In genomic region chr11:119370486-119371046, GRCh38 we compare ENCODE assay signal across 1 cellular context.
TF ChIP-seq lines count a peak whose summit lies in the region.

No MANE protein-coding gene starts in this region.

TF ChIP-seq in HepG2, 621 proteins besides CTCF, POLR2A, EP300 and RAD21 (continues in another document):
- TF ChIP-seq ATF1 (CRISPR knock-in tag; IDR thresholded peaks at IDR 0.05) (0 out of 2 replicates have a peak, but pooled peaks have one; percentile 22), JARID2 (CRISPR knock-in tag; IDR thresholded peaks at IDR 0.05; ENCODE audit: insufficient replicate concordance) (no peak), GABPA (IDR thresholded peaks at IDR 0.05; ENCODE audit: low read depth, low read length) (no peak), GABPA (CRISPR knock-in tag; IDR thresholded peaks at IDR 0.05; ENCODE audit: low read depth) (peak; percentile 77), ATF2 (CRISPR knock-in tag; IDR thresholded peaks at IDR 0.05) (0 out of 2 replicates have a peak, but pooled peaks have one; percentile 14), NR2F1 (CRISPR knock-in tag; IDR thresholded peaks at IDR 0.05) (peak; percentile 77 to 79), ZNF615 (CRISPR knock-in tag; IDR thresholded peaks at IDR 0.05; ENCODE audit: borderline replicate concordance) (peak; percentile 74; the same call in 1 of the 2 replicates), MIXL1 (CRISPR knock-in tag; IDR thresholded peaks at IDR 0.05) (peak; percentile 26; the same call in 1 of the 2 replicates), ZNF205 (CRISPR knock-in tag; IDR thresholded peaks at IDR 0.05) (peak; percentile 48; the same call in 1 of the 2 replicates), ZGPAT (CRISPR knock-in tag; IDR thresholded peaks at IDR 0.05) (0 out of 2 replicates have a peak, but pooled peaks have one; percentile 22), ZFX (CRISPR knock-in tag; IDR thresholded peaks at IDR 0.05; ENCODE audit: low read depth) (peak; percentile 42; the same call in 1 of the 2 replicates), SRY (CRISPR knock-in tag; IDR thresholded peaks at IDR 0.05) (0 out of 2 replicates have a peak, but pooled peaks have one; percentile 32), GABPB1 (CRISPR knock-in tag; IDR thresholded peaks at IDR 0.05) (peak; percentile 73), HNF4A (CRISPR knock-in tag; IDR thresholded peaks at IDR 0.05) (peak; percentile 83), ZNF687 (CRISPR knock-in tag; IDR thresholded peaks at IDR 0.05) (peak; percentile 40; the same call in 1 of the 2 replicates), SAP130 (CRISPR knock-in tag; IDR thresholded peaks at IDR 0.05; ENCODE audit: low read depth) (peak; percentile 35), NR2F6 (IDR thresholded peaks at IDR 0.05) (peak; percentile 90), NR2F6 (CRISPR knock-in tag; IDR thresholded peaks at IDR 0.05) (peak; percentile 88), SOX13 (IDR thresholded peaks at IDR 0.05) (no peak), SOX13 (CRISPR knock-in tag; conservative IDR thresholded peaks at IDR 0.05 in 1 of 2, IDR thresholded peaks at IDR 0.05 in 1 of 2) (0 out of 4 replicates have a peak, but pooled peaks of 1 of the 2 experiments have one; percentile 12), RBM22 (optimal IDR thresholded peaks at IDR 0.05; ENCODE audit: low read length) (no peak), MEF2D (CRISPR knock-in tag; IDR thresholded peaks at IDR 0.05) (0 out of 2 replicates have a peak, but pooled peaks have one; percentile 47), GFI1 (CRISPR knock-in tag; IDR thresholded peaks at IDR 0.05; ENCODE audit: borderline replicate concordance) (peak; percentile 58; the same call in 1 of the 2 replicates), ZFP82 (CRISPR knock-in tag; IDR thresholded peaks at IDR 0.05; ENCODE audit: borderline replicate concordance) (peak; percentile 46; the same call in 1 of the 2 replicates), KAT8 (CRISPR knock-in tag; IDR thresholded peaks at IDR 0.05) (peak; percentile 48; the same call in 1 of the 2 replicates), ARID5B (CRISPR knock-in tag; IDR thresholded peaks at IDR 0.05) (peak; percentile 65), XRCC5 (optimal IDR thresholded peaks at IDR 0.05; ENCODE audit: low read length) (peak; percentile 39), ZSCAN9 (CRISPR knock-in tag; IDR thresholded peaks at IDR 0.05; ENCODE audit: borderline replicate concordance) (no peak), ZNF770 (CRISPR knock-in tag; IDR thresholded peaks at IDR 0.05) (peak; percentile 36; the same call in 1 of the 2 replicates), MIER3 (CRISPR knock-in tag; IDR thresholded peaks at IDR 0.05; ENCODE audit: borderline replicate concordance) (0 out of 2 replicates have a peak, but pooled peaks have one; percentile 23), SPEN (CRISPR knock-in tag; IDR thresholded peaks at IDR 0.05; ENCODE audit: low read depth) (peak; percentile 25; the same call in 1 of the 2 replicates), ASH2L (IDR thresholded peaks at IDR 0.05; ENCODE audit: insufficient read length, low read depth, low read length) (peak; percentile 38), TRIM24 (CRISPR knock-in tag; IDR thresholded peaks at IDR 0.05) (no peak), SP5 (CRISPR knock-in tag; IDR thresholded peaks at IDR 0.05; ENCODE audit: borderline replicate concordance, low read depth) (peak; percentile 70), ZNF7 (CRISPR knock-in tag; IDR thresholded peaks at IDR 0.05) (no peak), SOX6 (IDR thresholded peaks at IDR 0.05) (no peak), SOX6 (CRISPR knock-in tag; IDR thresholded peaks at IDR 0.05) (0 out of 2 replicates have a peak, but pooled peaks have one; percentile 38), NFIB (CRISPR knock-in tag; IDR thresholded peaks at IDR 0.05; ENCODE audit: borderline replicate concordance) (no peak), ZNF614 (CRISPR knock-in tag; IDR thresholded peaks at IDR 0.05; ENCODE audit: borderline replicate concordance) (peak; percentile 55; the same call in 1 of the 2 replicates), PAXIP1 (CRISPR knock-in tag; conservative IDR thresholded peaks at IDR 0.05) (peak; percentile 76), HIC2 (CRISPR knock-in tag; IDR thresholded peaks at IDR 0.05; ENCODE audit: low read depth) (0 out of 2 replicates have a peak, but pooled peaks have one; percentile 55), HOXA3 (CRISPR knock-in tag; IDR thresholded peaks at IDR 0.05) (peak; percentile 44), ATF3 (CRISPR knock-in tag; IDR thresholded peaks at IDR 0.05) (0 out of 2 replicates have a peak, but pooled peaks have one; percentile 17), KLF16 (CRISPR knock-in tag; IDR thresholded peaks at IDR 0.05) (0 out of 4 replicates have a peak, but pooled peaks of 1 of the 2 experiments have one; percentile 29), ELF3 (CRISPR knock-in tag; IDR thresholded peaks at IDR 0.05) (peak; percentile 50; the same call in 1 of the 2 replicates), HDAC2 (CRISPR knock-in tag; IDR thresholded peaks at IDR 0.05) (peak; percentile 65; the same call in 1 of the 2 replicates)
